ENCODE assay signal across 2 cellular contexts in genomic region chr2:39790216-39790818, GRCh38.
TF ChIP-seq lines count a peak whose summit lies in the region.

No MANE protein-coding gene starts in this region.

TF ChIP-seq in HEK293T, 16 proteins besides CTCF, POLR2A, EP300 and RAD21:
- TF ChIP-seq, protein P1, sequence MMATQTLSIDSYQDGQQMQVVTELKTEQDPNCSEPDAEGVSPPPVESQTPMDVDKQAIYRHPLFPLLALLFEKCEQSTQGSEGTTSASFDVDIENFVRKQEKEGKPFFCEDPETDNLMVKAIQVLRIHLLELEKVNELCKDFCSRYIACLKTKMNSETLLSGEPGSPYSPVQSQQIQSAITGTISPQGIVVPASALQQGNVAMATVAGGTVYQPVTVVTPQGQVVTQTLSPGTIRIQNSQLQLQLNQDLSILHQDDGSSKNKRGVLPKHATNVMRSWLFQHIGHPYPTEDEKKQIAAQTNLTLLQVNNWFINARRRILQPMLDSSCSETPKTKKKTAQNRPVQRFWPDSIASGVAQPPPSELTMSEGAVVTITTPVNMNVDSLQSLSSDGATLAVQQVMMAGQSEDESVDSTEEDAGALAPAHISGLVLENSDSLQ (IDR thresholded peaks at IDR 0.05): peak; percentile 91
- peak; percentile 84 for TF ChIP-seq CTBP1 (IDR thresholded peaks at IDR 0.05; ENCODE audit: borderline replicate concordance)
- TF ChIP-seq LEF1 (IDR thresholded peaks at IDR 0.05; ENCODE audit: borderline replicate concordance): 0 out of 2 replicates have a peak, but pooled peaks have one; percentile 29
- peak; percentile 84 for TF ChIP-seq ARNT (IDR thresholded peaks at IDR 0.05)

TF ChIP-seq in H1, 55 proteins besides CTCF, POLR2A, EP300 and RAD21:
- TF ChIP-seq TCF12 (IDR thresholded peaks at IDR 0.05; ENCODE audit: low read depth, low read length): 0 out of 2 replicates have a peak, but pooled peaks have one; percentile 3
